ENCODE assay signal across 21 cellular contexts in the genomic region with DNA sequence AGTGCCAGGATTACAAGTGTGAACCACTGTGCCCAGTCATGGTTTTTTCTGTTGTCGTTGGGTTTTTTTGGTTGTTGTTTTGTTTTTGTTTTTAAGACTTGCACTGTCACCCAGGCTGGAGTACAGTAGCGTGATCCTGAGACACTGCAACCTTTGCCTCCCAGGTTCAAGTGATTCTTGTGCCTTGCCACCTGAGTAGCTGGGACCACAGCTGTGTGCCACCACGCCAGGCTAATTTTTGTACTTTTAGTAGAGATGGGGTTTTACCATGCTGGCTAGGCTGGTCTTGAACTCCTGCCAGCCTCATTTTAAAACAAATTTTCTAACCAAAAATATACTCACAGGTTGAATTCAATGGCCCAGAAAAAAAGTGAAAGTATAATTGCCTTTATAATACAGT.
DNase-seq lines count a peak whose midpoint lies in the region; ATAC-seq and TF ChIP-seq lines count a peak whose summit lies in the region.
"Had no signal": no experiment of that assay in that cellular context is flagged by ENCODE, and none has a peak within 500 bp of the region (broad histone marks: within the 10 kb centered on the region; RNA-seq: fewer than 3 reads in every experiment).

No MANE protein-coding gene starts in this region.

- no peaks in the 10 kb centered on the region for H3K9me3 Mint-ChIP-seq in stimulated activated naive B cell treated with anti-CD40 and anti-IgM and Interleukin-4, amounts not matched to agents 10 μg/mL and 1 μg/mL and 100 μg/mL, for 72 hours
- H3K9me3 Mint-ChIP-seq in endodermal cell (no peaks in the 10 kb centered on the region), progenitor cell of endocrine pancreas (ENCODE audit: low read depth) (peaks cover 11% of the 10 kb centered on the region)
- H3K9me3 Mint-ChIP-seq: CD4-positive, alpha-beta memory T cell; T-helper 1 cell treated with Interleukin-12 subunit alpha and Interleukin-12 subunit beta and Interleukin-4 antibody, amounts not matched to agents 30 μg/mL and 1 μg/mL, for 36 hours had no signal

- H3K27me3 Mint-ChIP-seq in stimulated activated naive B cell treated with anti-CD40 and anti-IgM and Interleukin-4, amounts not matched to agents 10 μg/mL and 1 μg/mL and 100 μg/mL, for 72 hours = no peaks in the 10 kb centered on the region
- H3K27me3 Mint-ChIP-seq in endodermal cell (ENCODE audit: insufficient read depth) = no peaks in the 10 kb centered on the region
- H3K27me3 Mint-ChIP-seq in progenitor cell of endocrine pancreas = no peaks in the 10 kb centered on the region
- H3K27me3 Mint-ChIP-seq: B cell had no signal

- H3K27me3 ChIP-seq in endodermal cell (ENCODE audit: control insufficient read depth, insufficient read depth, low read length, poor library complexity, severe bottlenecking) = no peaks in the 10 kb centered on the region

- no peaks in the 10 kb centered on the region for H3K4me1 ChIP-seq in endodermal cell (ENCODE audit: control insufficient read depth, insufficient read depth, low read length)
- H3K4me1 ChIP-seq: HAP-1 had no signal

- peak; percentile 27 for ATAC-seq in GM19351 (IDR thresholded peaks at IDR 0.05; ENCODE audit: unreplicated experiment)
- peak; percentile 57 for ATAC-seq in HG02759 (IDR thresholded peaks at IDR 0.05; ENCODE audit: unreplicated experiment)
- peak; percentile 49 for ATAC-seq in HG03432 (IDR thresholded peaks at IDR 0.05; ENCODE audit: unreplicated experiment)
- peak; percentile 80 to 81 for ATAC-seq in stimulated activated naive B cell treated with anti-CD40 and anti-IgM and Interleukin-4, amounts not matched to agents 10 μg/mL and 1 μg/mL and 100 μg/mL, for 72 hours (replicated peaks)
- ATAC-seq: K562, Panc1, SK-N-SH treated with all-trans-retinoic acid at 6 μM for 48 hours had no signal

- peaks cover 10 to 18% of the 10 kb centered on the region in 2 donors for H3K4me1 Mint-ChIP-seq in stimulated activated naive B cell treated with anti-CD40 and anti-IgM and Interleukin-4, amounts not matched to agents 10 μg/mL and 1 μg/mL and 100 μg/mL, for 72 hours
- H3K4me1 Mint-ChIP-seq in endodermal cell (no peaks in the 10 kb centered on the region), progenitor cell of endocrine pancreas (ENCODE audit: low read depth) (no peaks in the 10 kb centered on the region)
- H3K4me1 Mint-ChIP-seq: CD4-positive, alpha-beta memory T cell had no signal

- no peak overlapping the region for H3K4me3 ChIP-seq in endodermal cell (ENCODE audit: low read length)
- H3K4me3 ChIP-seq: HAP-1, K562 had no signal

- peak overlapping the region; percentile 14 for H3K27ac Mint-ChIP-seq in stimulated activated naive B cell treated with anti-CD40 and anti-IgM and Interleukin-4, amounts not matched to agents 10 μg/mL and 1 μg/mL and 100 μg/mL, for 72 hours
- H3K27ac Mint-ChIP-seq in endodermal cell (no peak overlapping the region), progenitor cell of endocrine pancreas (no peak overlapping the region)
- H3K27ac Mint-ChIP-seq: B cell; CD4-positive, alpha-beta memory T cell; T-helper 1 cell treated with Interleukin-12 subunit alpha and Interleukin-12 subunit beta and Interleukin-4 antibody, amounts not matched to agents 30 μg/mL and 1 μg/mL, for 36 hours had no signal

- no peaks in the 10 kb centered on the region for H3K36me3 Mint-ChIP-seq in stimulated activated naive B cell treated with anti-CD40 and anti-IgM and Interleukin-4, amounts not matched to agents 10 μg/mL and 1 μg/mL and 100 μg/mL, for 72 hours
- H3K36me3 Mint-ChIP-seq in endodermal cell (ENCODE audit: low read depth) (no peaks in the 10 kb centered on the region), progenitor cell of endocrine pancreas (ENCODE audit: insufficient read depth) (no peaks in the 10 kb centered on the region)
- H3K36me3 Mint-ChIP-seq: CD4-positive, alpha-beta memory T cell had no signal

- WGBS in endodermal cell (ENCODE audit: insufficient coverage in 1 of 2, insufficient read length in 1 of 2), 2 experiments = 80 to 94% methylated on average over 2 to 3 of the region's 3 CpGs

- H3K27ac ChIP-seq in endodermal cell (ENCODE audit: low read depth, low read length) = no peak overlapping the region
- H3K27ac ChIP-seq: HL-60 had no signal

- no peaks in the 10 kb centered on the region for H3K9me3 ChIP-seq in endodermal cell (ENCODE audit: control insufficient read depth, low read length)
- H3K9me3 ChIP-seq: HAP-1 had no signal

- no peak overlapping the region for H3K4me3 Mint-ChIP-seq in stimulated activated naive B cell treated with anti-CD40 and anti-IgM and Interleukin-4, amounts not matched to agents 10 μg/mL and 1 μg/mL and 100 μg/mL, for 72 hours
- H3K4me3 Mint-ChIP-seq in endodermal cell (no peak overlapping the region), progenitor cell of endocrine pancreas (ENCODE audit: low read depth) (no peak overlapping the region)
- H3K4me3 Mint-ChIP-seq: B cell; CD4-positive, alpha-beta memory T cell; T-helper 1 cell treated with Interleukin-12 subunit alpha and Interleukin-12 subunit beta and Interleukin-4 antibody, amounts not matched to agents 30 μg/mL and 1 μg/mL, for 36 hours had no signal

- no peak for DNase-seq in stimulated activated naive B cell treated with anti-CD40 and anti-IgM and Interleukin-4, amounts not matched to agents 10 μg/mL and 1 μg/mL and 100 μg/mL, for 72 hours
- no peak for DNase-seq in activated effector memory CD4-positive, alpha-beta T cell treated with anti-CD3 and anti-CD28 coated beads, Interleukin-2, amount 50 U/mL, for 16 hours
- no peak for DNase-seq in LoVo (ENCODE audit: low spot score)
- no peak for DNase-seq in endodermal cell
- no peak for DNase-seq in progenitor cell of endocrine pancreas (ENCODE audit: low spot score, unreplicated experiment)
- DNase-seq: CD4-positive, alpha-beta memory T cell; DND-41; GDM1; NCI-H1092; NCI-H446; SHP77 had no signal

- no peak overlapping the region for H3K9ac ChIP-seq in endodermal cell (ENCODE audit: extremely low read depth, low read length, poor library complexity, severe bottlenecking)

- no peaks in the 10 kb centered on the region for H3K36me3 ChIP-seq in endodermal cell (ENCODE audit: control insufficient read depth, insufficient read depth, low read length)
- H3K36me3 ChIP-seq: HAP-1 had no signal

- TF ChIP-seq CTCF in endodermal cell (conservative IDR thresholded peaks at IDR 0.05) = no peak
- TF ChIP-seq CTCF in progenitor cell of endocrine pancreas (IDR thresholded peaks at IDR 0.05; ENCODE audit: unreplicated experiment) = no peak

Comparison
In these comparisons a context has a peak if more than half of its experiments do, and no peak if none do; other contexts are left out.
1. ATAC-seq: peak in every context shown above with its lines; median percentile 80 in stimulated activated naive B cell treated with anti-CD40 and anti-IgM and Interleukin-4, amounts not matched to agents 10 μg/mL and 1 μg/mL and 100 μg/mL, for 72 hours; 57 in HG02759; 49 in HG03432; 27 in GM19351.